Comparison of ENCODE assay signal across 19 cellular contexts in genomic region chr1:48035371-48036141, GRCh38. TPM values are rescaled to one million over a fixed set of nuclear protein-coding genes. Genes with fewer than 3 reads are reported as not detected.
"Had no signal": no experiment of that assay in that cellular context is flagged by ENCODE, and none has a peak within 500 bp of the region (broad histone marks: within the 10 kb centered on the region; RNA-seq: fewer than 3 reads in every experiment).

No MANE protein-coding gene starts in this region.

- H3K27ac Mint-ChIP-seq: activated naive CD4-positive, alpha-beta T cell treated with anti-CD3 and anti-CD28 coated beads, Interleukin-2, amount 50 U/mL, for 24 hours; activated T-cell treated with anti-CD3 and anti-CD28 coated beads, Interleukin-2, amount 50 U/mL, for 72 hours; memory B cell; naive thymus-derived CD4-positive, alpha-beta T cell had no signal

- H3K4me1 Mint-ChIP-seq: activated naive CD4-positive, alpha-beta T cell treated with anti-CD3 and anti-CD28 coated beads, Interleukin-2, amount 50 U/mL, for 24 hours; naive thymus-derived CD4-positive, alpha-beta T cell had no signal

- H3K27ac ChIP-seq: breast epithelium, epithelial cell of prostate, foreskin keratinocyte, left lung, transverse colon, uterus, WERI-Rb-1 had no signal

- H3K36me3 Mint-ChIP-seq: activated naive CD4-positive, alpha-beta T cell treated with anti-CD3 and anti-CD28 coated beads, Interleukin-2, amount 50 U/mL, for 24 hours; memory B cell; naive thymus-derived CD4-positive, alpha-beta T cell had no signal

- H3K9me3 Mint-ChIP-seq: activated naive CD4-positive, alpha-beta T cell treated with anti-CD3 and anti-CD28 coated beads, Interleukin-2, amount 50 U/mL, for 24 hours; activated T-cell treated with anti-CD3 and anti-CD28 coated beads, Interleukin-2, amount 50 U/mL, for 72 hours; memory B cell; naive thymus-derived CD4-positive, alpha-beta T cell had no signal

- DNase-seq: activated CD4-positive, alpha-beta T cell treated with anti-CD3 and anti-CD28 coated beads for 1 hour; activated effector memory CD4-positive, alpha-beta T cell treated with anti-CD3 and anti-CD28 coated beads, Interleukin-2, amount 50 U/mL, for 16 hours; activated T-cell treated with anti-CD3 and anti-CD28 coated beads, Interleukin-2, amount 50 U/mL, for 72 hours; foreskin keratinocyte; glutamatergic neuron; kidney; left lung; naive thymus-derived CD4-positive, alpha-beta T cell; retina; stimulated activated naive CD4-positive, alpha-beta T cell; T-helper 2 cell; transverse colon; uterus; WERI-Rb-1 had no signal

- ATAC-seq: activated T-cell treated with anti-CD3 and anti-CD28 coated beads, Interleukin-2, amount 50 U/mL, for 72 hours; naive thymus-derived CD4-positive, alpha-beta T cell had no signal

- H3K4me3 Mint-ChIP-seq: activated naive CD4-positive, alpha-beta T cell treated with anti-CD3 and anti-CD28 coated beads, Interleukin-2, amount 50 U/mL, for 24 hours; activated T-cell treated with anti-CD3 and anti-CD28 coated beads, Interleukin-2, amount 50 U/mL, for 72 hours; memory B cell; naive thymus-derived CD4-positive, alpha-beta T cell had no signal

RNA-seq across cellular contexts. Expression of gene TRABD2B, which starts 38.4 kb away (rescaled TPM):
- total RNA-seq: activated CD8-positive, alpha-beta memory T cell treated with anti-CD3 and anti-CD28 coated beads for 36 hours; activated T-cell treated with anti-CD3 and anti-CD28 coated beads, Interleukin-2, amount 50 U/mL, for 72 hours; naive thymus-derived CD4-positive, alpha-beta T cell had no signal
